ENCODE assay signal across 8 cellular contexts in genomic region chr5:122774861-122775712, GRCh38. TPM values are rescaled to one million over a fixed set of nuclear protein-coding genes. Genes with fewer than 3 reads are reported as not detected.
DNase-seq lines count a peak whose midpoint lies in the region; ATAC-seq and TF ChIP-seq lines count a peak whose summit lies in the region.

Gene SNX2, plus strand, starts transcription at chr5:122775080. Its CDS starts 24 bp downstream, at chr5:122775104.

- H3K4me3 Mint-ChIP-seq in nephron, result peak within 1 kb of the TSS; percentile 99
- H3K4me3 Mint-ChIP-seq in stimulated activated naive CD8-positive, alpha-beta T cell treated with anti-CD3 and anti-CD28 coated beads, Interleukin-15, Interleukin-2, amounts not matched to agents 100 ng/mL and 50 ng/mL, for 24 hours, result peak within 1 kb of the TSS; percentile 91

- TF ChIP-seq CTCF in fibroblast of the aortic adventitia (IDR thresholded peaks at IDR 0.05; ENCODE audit: insufficient read depth, low read length) (peak; percentile 38), nephron (IDR thresholded peaks at IDR 0.05; ENCODE audit: unreplicated experiment in 3 of 3) (peak in 2 of 3 experiments; percentile 19 to 27)

- H3K4me3 ChIP-seq in fibroblast of the aortic adventitia (ENCODE audit: low read depth, low read length), result peak within 1 kb of the TSS; percentile 92

- peaks cover 16% of the 10 kb centered on the region for H3K36me3 Mint-ChIP-seq in nephron (ENCODE audit: low read depth)
- H3K36me3 Mint-ChIP-seq in stimulated activated naive CD8-positive, alpha-beta T cell treated with anti-CD3 and anti-CD28 coated beads, Interleukin-15, Interleukin-2, amounts not matched to agents 100 ng/mL and 50 ng/mL, for 24 hours (ENCODE audit: low read depth), result peaks cover 2% of the 10 kb centered on the region

- peaks cover 2% of the 10 kb centered on the region for H3K9me3 Mint-ChIP-seq in nephron
- H3K9me3 Mint-ChIP-seq in stimulated activated naive CD8-positive, alpha-beta T cell treated with anti-CD3 and anti-CD28 coated beads, Interleukin-15, Interleukin-2, amounts not matched to agents 100 ng/mL and 50 ng/mL, for 24 hours, result no peaks in the 10 kb centered on the region

- peak within 1 kb of the TSS; percentile 95 to 97 (median 96) for H3K27ac Mint-ChIP-seq in nephron
- H3K27ac Mint-ChIP-seq in stimulated activated naive CD8-positive, alpha-beta T cell treated with anti-CD3 and anti-CD28 coated beads, Interleukin-15, Interleukin-2, amounts not matched to agents 100 ng/mL and 50 ng/mL, for 24 hours, result peak within 1 kb of the TSS; percentile 90

- DNase-seq in Daoy (ENCODE audit: low read depth), result peak; percentile 95
- peak; percentile 65 for DNase-seq in KG1 (lab: John Stamatoyannopoulos, UW)
- peak; percentile 80 to 84 for DNase-seq in SHP77 (lab: John Stamatoyannopoulos, UW)
- DNase-seq in activated effector memory CD4-positive, alpha-beta T cell treated with Interleukin-2 at 50 U/mL for 16 hours, result peak; percentile 83
- peak; percentile 75 for DNase-seq in fibroblast of the aortic adventitia (ENCODE audit: low read depth)

- H3K4me1 Mint-ChIP-seq in nephron, result peaks cover 23% of the 10 kb centered on the region
- peaks cover 45% of the 10 kb centered on the region for H3K4me1 Mint-ChIP-seq in stimulated activated naive CD8-positive, alpha-beta T cell treated with anti-CD3 and anti-CD28 coated beads, Interleukin-15, Interleukin-2, amounts not matched to agents 100 ng/mL and 50 ng/mL, for 24 hours (ENCODE audit: low read depth)

- no peaks in the 10 kb centered on the region for H3K27me3 Mint-ChIP-seq in nephron (ENCODE audit: low read depth)
- H3K27me3 Mint-ChIP-seq in stimulated activated naive CD8-positive, alpha-beta T cell treated with anti-CD3 and anti-CD28 coated beads, Interleukin-15, Interleukin-2, amounts not matched to agents 100 ng/mL and 50 ng/mL, for 24 hours, result peaks cover 6% of the 10 kb centered on the region

- peak; percentile 89 for ATAC-seq in GM21723 (IDR thresholded peaks at IDR 0.05; ENCODE audit: unreplicated experiment)

RNA-seq across cellular contexts. Expression of gene SNX2, which starts in this region (rescaled TPM):
- 47.7 and 59.5 TPM in 2 replicates for total RNA-seq in Daoy (2014; rRNA removed; shearing (Covaris generic))
- total RNA-seq in fibroblast of the aortic adventitia (ENCODE audit: low replicate concordance), result 89.4 and 184 TPM in 2 replicates

Comparison
In these comparisons a context has a peak if more than half of its experiments do, and no peak if none do; other contexts are left out.
1. Peak in every context shown above with its lines: DNase-seq, ATAC-seq and H3K4me3 ChIP-seq.